8 cellular contexts compared by ENCODE assay signal in genomic region chr3:23865595-23866396, GRCh38. TPM values are rescaled to one million over a fixed set of nuclear protein-coding genes. Genes with fewer than 3 reads are reported as not detected.
A peak's percentile ranks its signal among the peaks of the same experiment; 100 is the strongest.
DNase-seq lines count a peak whose midpoint lies in the region; ATAC-seq, FAIRE-seq and TF ChIP-seq lines count a peak whose summit lies in the region.

No MANE protein-coding gene starts in this region.

- CTCF ChIA-PET in OCI-LY7 (lab: Charles Lee; ENCODE audit: unreplicated experiment) (no interaction called here), T-cell (lab: Charles Lee) (interaction anchor here in 1 of 2 donors (0.6 kb wide), 1 partner anchor 808 kb away, joined by 3 read pairs; no protein-coding TSS in a partner anchor)

- no peak for FAIRE-seq in small intestine (lab: Jason Lieb, UNC)

- WGBS in small intestine, 3 donors, result 68 to 78% (median 72%) methylated on average over 6 of the region's 6 CpGs

- no peaks in the 10 kb centered on the region for H3K9me3 Mint-ChIP-seq in T-cell

- peaks cover 16% of the 10 kb centered on the region; the same call in 1 of the 2 replicates for H3K36me3 ChIP-seq in OCI-LY7 (ENCODE audit: insufficient read depth, low read length)
- no peaks in the 10 kb centered on the region for H3K36me3 ChIP-seq in left ventricle myocardium inferior
- no peaks in the 10 kb centered on the region for H3K36me3 ChIP-seq in small intestine (ENCODE audit: control insufficient read depth in 2 of 2, insufficient read depth in 2 of 2, low read length in 2 of 2)

- ATAC-seq in GM18907 (IDR thresholded peaks at IDR 0.05; ENCODE audit: unreplicated experiment), result peak; percentile 94
- ATAC-seq in HG02852 (IDR thresholded peaks at IDR 0.05; ENCODE audit: unreplicated experiment), result peak; percentile 90
- ATAC-seq in T-cell (replicated peaks in 1 of 4), result no peak

- H3K9me2 ChIP-seq in OCI-LY7 (ENCODE audit: insufficient read depth, low read length), result no peaks in the 10 kb centered on the region

- peaks cover 37% of the 10 kb centered on the region; the same call in 1 of the 2 replicates for H3K79me2 ChIP-seq in OCI-LY7 (ENCODE audit: insufficient read depth, low read depth, low read length)

- peaks cover 29% of the 10 kb centered on the region for H3K4me1 ChIP-seq in OCI-LY7 (ENCODE audit: insufficient read depth, low read length, poor library complexity, severe bottlenecking)
- H3K4me1 ChIP-seq in left ventricle myocardium inferior, result peaks cover 89% of the 10 kb centered on the region
- H3K4me1 ChIP-seq in small intestine (ENCODE audit: control insufficient read depth in 2 of 2, insufficient read depth in 1 of 2, low read depth in 1 of 2, low read length in 1 of 2), result peaks cover 0 to 12% of the 10 kb centered on the region in 2 donors

- no peak overlapping the region for H3K4me3 Mint-ChIP-seq in T-cell

- H2AFZ ChIP-seq in OCI-LY7 (ENCODE audit: low read length), result no peak overlapping the region

- H3K4me3 ChIP-seq in OCI-LY7 (ENCODE audit: low read depth, low read length, poor library complexity, severe bottlenecking), result no peak overlapping the region
- H3K4me3 ChIP-seq in left ventricle myocardium inferior, result no peak overlapping the region
- H3K4me3 ChIP-seq in small intestine (ENCODE audit: low read depth in 1 of 2, low read length in 2 of 2), result no peak overlapping the region

- POLR2A ChIA-PET in OCI-LY7 (lab: Charles Lee), result interaction anchor here (0.6 to 1.5 kb wide), 8 partner anchors 8 to 284 kb away, joined by 3 to 6 read pairs (median 3); no protein-coding TSS in a partner anchor
- POLR2A ChIA-PET in T-cell (lab: Charles Lee), result no interaction called here

- intact Hi-C loops in OCI-LY7 (cut with micrococcal nuclease; ENCODE audit: unreplicated experiment) (loop anchor here (2.0 kb wide), 1 partner anchor 57 kb away; no protein-coding TSS in a partner anchor), left ventricle myocardium inferior (cut with micrococcal nuclease) (no loop called here)

- peaks cover 19% of the 10 kb centered on the region for H3K36me3 Mint-ChIP-seq in T-cell

- H3K27me3 ChIP-seq in left ventricle myocardium inferior (ENCODE audit: low read depth) (no peaks in the 10 kb centered on the region), small intestine (ENCODE audit: control insufficient read depth in 2 of 2, insufficient read depth in 2 of 2, low read length in 2 of 2) (no peaks in the 10 kb centered on the region)

- 0 out of 2 replicates have a peak, but pooled peaks cover 16% of the 10 kb centered on the region for H4K20me1 ChIP-seq in OCI-LY7 (ENCODE audit: insufficient read depth, low read length)

- H3K27ac Mint-ChIP-seq in T-cell, result no peak overlapping the region

- peak overlapping the region; percentile 34 for H3K4me2 ChIP-seq in OCI-LY7 (ENCODE audit: low read length)

- H3K9me3 ChIP-seq in OCI-LY7 (ENCODE audit: low read length), result no peaks in the 10 kb centered on the region
- no peaks in the 10 kb centered on the region for H3K9me3 ChIP-seq in left ventricle myocardium inferior (replicated peaks)
- no peaks in the 10 kb centered on the region for H3K9me3 ChIP-seq in small intestine (ENCODE audit: control insufficient read depth, low read depth)

- no TSS peak for BruUV-seq in OCI-LY7 (replicated peaks; lab: Mats Ljungman, UMichigan)

- H3K27ac ChIP-seq in OCI-LY7 (ENCODE audit: low read depth, low read length, poor library complexity, severe bottlenecking), result no peak overlapping the region
- peak overlapping the region; percentile 82 for H3K27ac ChIP-seq in left ventricle myocardium inferior (replicated peaks)
- H3K27ac ChIP-seq in small intestine (ENCODE audit: low read depth in 1 of 2, low read length in 1 of 2), result peak overlapping the region in 1 of 2 donors; percentile 12

- peak; percentile 27 for DNase-seq in OCI-LY7 (ENCODE audit: low spot score)
- DNase-seq in left ventricle myocardium inferior, result no peak
- peak; percentile 9 for DNase-seq in small intestine
- no peak for DNase-seq in DMS79 (lab: John Stamatoyannopoulos, UW)
- DNase-seq in T-cell, result no peak
- DNase-seq in cerebellar nuclear complex (lab: John Stamatoyannopoulos, UW), result no peak

- TF ChIP-seq CTCF in OCI-LY7 (conservative IDR thresholded peaks at IDR 0.05; ENCODE audit: low read length), result no peak
- no peak for TF ChIP-seq CTCF in left ventricle myocardium inferior (IDR thresholded peaks at IDR 0.05; ENCODE audit: borderline replicate concordance)

- H3K4me1 Mint-ChIP-seq in T-cell, result peaks cover 60 to 67% (median 65%) of the 10 kb centered on the region in 3 donors

- H3K27me3 Mint-ChIP-seq in T-cell, result no peaks in the 10 kb centered on the region

RNA-seq across cellular contexts. Expression of gene NKIRAS1, which starts 51.0 kb away (rescaled TPM):
- total RNA-seq in OCI-LY7 (2014; rRNA removed; shearing (Covaris generic)), result 4.0 and 4.1 TPM in 2 replicates
- 3.7 and 4.7 TPM in 2 replicates for total RNA-seq in OCI-LY7 (2022)
- total RNA-seq in left ventricle myocardium inferior, result 20.8 TPM
- polyA plus RNA-seq in small intestine, result 1 to 10 TPM; 4.0 to 5.1 (median 4.2) TPM
- total RNA-seq in T-cell, result 1 to 10 TPM; 2.2 to 4.1 (median 3.6) TPM

RNA-seq across cellular contexts. Expression of gene RPL15, which starts 51.1 kb away (rescaled TPM):
- 2,205 and 2,390 TPM in 2 replicates for total RNA-seq in OCI-LY7 (2014; rRNA removed; shearing (Covaris generic))
- 2,355 and 2,716 TPM in 2 replicates for total RNA-seq in OCI-LY7 (2022)
- 915 TPM for total RNA-seq in left ventricle myocardium inferior
- polyA plus RNA-seq in small intestine, result 1,000 to 10,000 TPM; 1,526 to 3,526 (median 3,011) TPM
- total RNA-seq in T-cell, result 1,000 to 10,000 TPM; 1,997 to 2,171 (median 2,116) TPM

Comparison
In these comparisons a context has a peak if more than half of its experiments do, and no peak if none do; other contexts are left out.
1. ATAC-seq: peak in GM18907 (single experiment) and HG02852 (single experiment); none in T-cell (0 of 4).
2. DNase-seq: peak in OCI-LY7 (single experiment) and small intestine (single experiment); none in left ventricle myocardium inferior (single experiment), DMS79 (single experiment), T-cell (0 of 34) and cerebellar nuclear complex (0 of 2).